21 cellular contexts compared by ENCODE assay signal in genomic region chr18:31301201-31301655, GRCh38. TPM values are rescaled to one million over a fixed set of nuclear protein-coding genes. Genes with fewer than 3 reads are reported as not detected.
DNase-seq lines count a peak whose midpoint lies in the region; ATAC-seq and TF ChIP-seq lines count a peak whose summit lies in the region.
"Had no signal": no experiment of that assay in that cellular context is flagged by ENCODE, and none has a peak within 500 bp of the region (broad histone marks: within the 10 kb centered on the region; RNA-seq: fewer than 3 reads in every experiment).

No MANE protein-coding gene starts in this region.

- DNase-seq in Right ventricle myocardium inferior (ENCODE audit: missing footprints) (no peak), right atrium auricular region (ENCODE audit: low spot score) (no peak), epithelial cell of esophagus (ENCODE audit: low read depth) (peak; percentile 64), kidney tubule cell (ENCODE audit: low spot score) (peak; percentile 56), type B pancreatic cell (ENCODE audit: extremely low spot score, unreplicated experiment) (no peak), germinal center (ENCODE audit: low spot score) (no peak), GM19238 (ENCODE audit: insufficient read length, low spot score) (no peak), HT-29 (ENCODE audit: low spot score) (no peak)
- DNase-seq: activated CD4-positive, CD25-positive, alpha-beta regulatory T cell treated with anti-CD3 and anti-CD28 coated beads, Interleukin-2, amount 50 U/mL, for 72 hours; activated CD8-positive, alpha-beta memory T cell treated with anti-CD3 and anti-CD28 coated beads, Interleukin-2, amount 10 ng/mL, durations not matched to agents 7 days and 5 days; activated effector memory CD4-positive, alpha-beta T cell treated with anti-CD3 and anti-CD28 coated beads, Interleukin-2, amount 50 U/mL, for 16 hours; DMS79; NCI-H1694; NCI-H446; SIG-M5; stomach; uterus had no signal

- H3K4me1 ChIP-seq in right atrium auricular region = no peaks in the 10 kb centered on the region
- H3K4me1 ChIP-seq: uterus had no signal

- peak; percentile 28 for ATAC-seq in Right ventricle myocardium inferior
- ATAC-seq: activated CD8-positive, alpha-beta memory T cell treated with anti-CD3 and anti-CD28 coated beads, Interleukin-2, amount 10 ng/mL, durations not matched to agents 7 days and 5 days; left lobe of liver had no signal

- H3K27ac ChIP-seq in right atrium auricular region = no peak overlapping the region
- H3K27ac ChIP-seq: C4-2B, stomach, uterus had no signal

- no peaks in the 10 kb centered on the region for H3K36me3 ChIP-seq in right atrium auricular region
- H3K36me3 ChIP-seq: stomach, uterus had no signal

- H3K36me3 Mint-ChIP-seq in type B pancreatic cell = no peaks in the 10 kb centered on the region
- H3K36me3 Mint-ChIP-seq: activated CD8-positive, alpha-beta memory T cell treated with anti-CD3 and anti-CD28 coated beads, Interleukin-2, amount 10 ng/mL, durations not matched to agents 7 days and 5 days had no signal

- no peaks in the 10 kb centered on the region for H3K4me1 Mint-ChIP-seq in type B pancreatic cell (ENCODE audit: unreplicated experiment)
- H3K4me1 Mint-ChIP-seq: activated CD8-positive, alpha-beta memory T cell treated with anti-CD3 and anti-CD28 coated beads, Interleukin-2, amount 10 ng/mL, durations not matched to agents 7 days and 5 days had no signal

- no peaks in the 10 kb centered on the region for H3K27me3 ChIP-seq in right atrium auricular region
- H3K27me3 ChIP-seq: stomach, uterus had no signal

- intact Hi-C loops in Right ventricle myocardium inferior (cut with DNase I) = loop anchor here (10.0 kb wide), 1 partner anchor 94 kb away; no protein-coding TSS in a partner anchor

- no peaks in the 10 kb centered on the region for H3K27me3 Mint-ChIP-seq in type B pancreatic cell
- H3K27me3 Mint-ChIP-seq: activated CD8-positive, alpha-beta memory T cell treated with anti-CD3 and anti-CD28 coated beads, Interleukin-2, amount 10 ng/mL, durations not matched to agents 7 days and 5 days; progenitor cell of endocrine pancreas had no signal

- H3K9me3 Mint-ChIP-seq in type B pancreatic cell = no peaks in the 10 kb centered on the region

- H3K4me3 ChIP-seq in right atrium auricular region (no peak overlapping the region), epithelial cell of esophagus (ENCODE audit: low read length) (no peak overlapping the region)
- H3K4me3 ChIP-seq: stomach, uterus had no signal

- H3K9me3 ChIP-seq in right atrium auricular region = no peaks in the 10 kb centered on the region
- H3K9me3 ChIP-seq: stomach, uterus had no signal

- H3K27ac Mint-ChIP-seq in type B pancreatic cell = peak overlapping the region; percentile 37
- H3K27ac Mint-ChIP-seq: activated CD8-positive, alpha-beta memory T cell treated with anti-CD3 and anti-CD28 coated beads, Interleukin-2, amount 10 ng/mL, durations not matched to agents 7 days and 5 days; progenitor cell of endocrine pancreas had no signal

- TF ChIP-seq CTCF in right atrium auricular region (IDR thresholded peaks at IDR 0.05) (no peak), epithelial cell of esophagus (IDR thresholded peaks at IDR 0.05; ENCODE audit: insufficient read depth, low read depth, low read length, missing control alignments) (no peak), type B pancreatic cell (conservative IDR thresholded peaks at IDR 0.05) (no peak)

- H3K4me3 Mint-ChIP-seq in type B pancreatic cell = no peak overlapping the region
- H3K4me3 Mint-ChIP-seq: activated CD8-positive, alpha-beta memory T cell treated with anti-CD3 and anti-CD28 coated beads, Interleukin-2, amount 10 ng/mL, durations not matched to agents 7 days and 5 days had no signal

RNA-seq across cellular contexts. Expression of gene DSG1, which starts 16.7 kb away (rescaled TPM):
- total RNA-seq in Right ventricle myocardium inferior = 0.68 TPM
- 1 to 10 TPM; 4.2 to 4.7 TPM for total RNA-seq in right atrium auricular region
- 4.8 and 40.8 TPM in 2 replicates for total RNA-seq in type B pancreatic cell (ENCODE audit: low replicate concordance)
- total RNA-seq in HT-29 (2014; rRNA removed; shearing (Covaris generic)) = not detected in 2 replicates
- total RNA-seq: activated CD8-positive, alpha-beta memory T cell treated with anti-CD3 and anti-CD28 coated beads, Interleukin-2, amount 10 ng/mL, durations not matched to agents 7 days and 5 days; progenitor cell of endocrine pancreas; T-helper 2 cell treated with Interferon-gamma antibody and Interleukin-4, amounts not matched to agents 100 ng/mL and 5 ng/mL, for 36 hours had no signal

Comparison
In these comparisons a context has a peak if more than half of its experiments do, and no peak if none do; other contexts are left out.
1. DNase-seq: peak in epithelial cell of esophagus (single experiment) and kidney tubule cell (single experiment); none in Right ventricle myocardium inferior (single experiment), right atrium auricular region (single experiment), type B pancreatic cell (single experiment), germinal center (single experiment), GM19238 (single experiment) and HT-29 (single experiment).